ENCODE assay signal across 24 cellular contexts in the genomic region with DNA sequence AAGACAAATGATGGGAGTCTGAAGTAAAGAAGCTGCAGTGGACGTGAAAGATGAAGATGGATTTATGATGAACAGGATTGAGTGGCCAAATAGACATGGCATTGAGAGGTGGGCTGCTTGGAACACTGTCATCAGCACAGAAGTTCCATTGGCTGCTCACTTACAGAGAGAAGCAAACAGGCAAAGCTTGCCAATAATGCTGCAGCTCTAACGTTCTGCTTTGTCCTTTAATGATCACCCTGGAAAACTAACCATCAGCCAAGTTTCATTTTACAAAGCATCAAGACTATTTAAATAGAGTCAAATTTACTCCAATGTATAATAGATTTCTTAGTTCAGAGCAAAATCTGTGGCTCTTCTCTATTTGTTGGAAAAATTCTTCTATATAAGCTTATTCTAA.
"Had no signal": no experiment of that assay in that cellular context is flagged by ENCODE, and none has a peak within 500 bp of the region (broad histone marks: within the 10 kb centered on the region; RNA-seq: fewer than 3 reads in every experiment).

No MANE protein-coding gene starts in this region.

- ATAC-seq: left cardiac atrium; mucosa of descending colon; naive thymus-derived CD4-positive, alpha-beta T cell; natural killer cell treated with Interleukin-12 subunit alpha and Interleukin-12 subunit beta and Interleukin-15 and Interleukin-18, amount 100 ng/mL, for 72 hours; sciatic nerve; stimulated activated effector memory CD8-positive, alpha-beta T cell treated with anti-CD3 and anti-CD28 coated beads, Interleukin-12 subunit alpha, Interleukin-12 subunit beta, amount 100 ng/mL, for 72 hours; upper lobe of right lung had no signal

- H3K4me3 ChIP-seq: left ventricle myocardium inferior, lung, mucosa of descending colon, ovary, right atrium auricular region, skin epidermis, suprapubic skin, thoracic aorta, tibial artery, upper lobe of right lung had no signal

- DNase-seq: hippocampal formation; kidney glomerular epithelial cell; left cardiac atrium; left ventricle myocardium inferior; midbrain; mucosa of descending colon; naive thymus-derived CD4-positive, alpha-beta T cell; ovary; stimulated activated CD4-positive, alpha-beta T cell treated with anti-CD3 and anti-CD28 coated beads, Interleukin-12 subunit alpha, Interleukin-12 subunit beta, amount 100 ng/mL, for 4 hours; stimulated activated CD4-positive, alpha-beta T cell treated with anti-CD3 and anti-CD28 coated beads, Interleukin-15, amount 100 ng/mL, for 24 hours; stimulated activated CD4-positive, alpha-beta T cell treated with anti-CD3 and anti-CD28 coated beads, Interleukin-2, amount 100 ng/mL, for 24 hours; stimulated activated CD4-positive, alpha-beta T cell treated with anti-CD3 and anti-CD28 coated beads, Interleukin-4, amount 100 ng/mL, for 1 hour; stimulated activated naive CD4-positive, alpha-beta T cell; tibial artery; trophoblast cell; upper lobe of right lung had no signal
